In genomic region chr4:67035501-67035900, GRCh38 we compare ENCODE assay signal across 12 cellular contexts.
A peak's percentile ranks its signal among the peaks of the same experiment; 100 is the strongest.
DNase-seq lines count a peak whose midpoint lies in the region; ATAC-seq, FAIRE-seq and TF ChIP-seq lines count a peak whose summit lies in the region.
"Had no signal": no experiment of that assay in that cellular context is flagged by ENCODE, and none has a peak within 500 bp of the region (broad histone marks: within the 10 kb centered on the region; RNA-seq: fewer than 3 reads in every experiment).

No MANE protein-coding gene starts in this region.

- intact Hi-C loops in kidney (cut with DNase I) = no loop called here

- H3K4me1 ChIP-seq in adipocyte (ENCODE audit: control insufficient read depth, insufficient read depth, low read length) (peaks cover 4% of the 10 kb centered on the region), kidney (ENCODE audit: control insufficient read depth in 1 of 2, insufficient read depth in 1 of 2, low read depth in 1 of 2, low read length in 2 of 2) (no peaks in the 10 kb centered on the region)
- H3K4me1 ChIP-seq: BE2C had no signal

- H3K9me3 ChIP-seq in adipocyte (ENCODE audit: control insufficient read depth, low read length) (no peaks in the 10 kb centered on the region), kidney (ENCODE audit: control insufficient read depth in 1 of 2, low read length in 2 of 2) (peaks cover 0 to 2% of the 10 kb centered on the region in 2 donors)
- H3K9me3 ChIP-seq: BE2C had no signal

- no peak for FAIRE-seq in kidney (lab: Jason Lieb, UNC)
- FAIRE-seq: small intestine had no signal

- no peak overlapping the region for H3K27ac ChIP-seq in kidney (ENCODE audit: low read depth in 2 of 2, low read length in 2 of 2)

- H3K9ac ChIP-seq in adipocyte (ENCODE audit: low read length) (no peak overlapping the region), kidney (ENCODE audit: low read length in 2 of 2) (no peak overlapping the region)

- H3K27me3 ChIP-seq in adipocyte (replicated peaks; ENCODE audit: control insufficient read depth, insufficient read depth, low read length) = no peaks in the 10 kb centered on the region
- H3K27me3 ChIP-seq: BE2C had no signal

- DNase-seq in COLO829 (ENCODE audit: low spot score) = peak; percentile 83
- peak; percentile 94 for DNase-seq in M059J (ENCODE audit: low read depth)
- peak; percentile 51 for DNase-seq in adipocyte (ENCODE audit: low read depth)
- DNase-seq in kidney glomerular epithelial cell (lab: John Stamatoyannopoulos, UW) = peak; percentile 18
- no peak for DNase-seq in kidney
- DNase-seq in hepatic stellate cell (ENCODE audit: low spot score) = no peak
- DNase-seq: activated CD4-positive, alpha-beta T cell treated with anti-CD3 and anti-CD28 coated beads, Interleukin-2, amount 50 U/mL, for 4 hours; BE2C; H7; small intestine had no signal

- no peak overlapping the region for H3K4me3 ChIP-seq in adipocyte (ENCODE audit: low read length)
- H3K4me3 ChIP-seq in kidney (ENCODE audit: low read length in 2 of 2) = no peak overlapping the region

- ATAC-seq in HG03095 (IDR thresholded peaks at IDR 0.05; ENCODE audit: unreplicated experiment) (no peak), GM21619 (IDR thresholded peaks at IDR 0.05; ENCODE audit: unreplicated experiment) (no peak)

- no peak for TF ChIP-seq CTCF in kidney (IDR thresholded peaks at IDR 0.05; ENCODE audit: borderline replicate concordance, extremely low read depth, insufficient read depth)

- H3K36me3 ChIP-seq in adipocyte (ENCODE audit: control insufficient read depth, insufficient read depth, low read length, severe bottlenecking) = no peaks in the 10 kb centered on the region
- no peaks in the 10 kb centered on the region for H3K36me3 ChIP-seq in kidney (ENCODE audit: control insufficient read depth in 1 of 2, insufficient read depth in 2 of 2, low read length in 2 of 2)
- H3K36me3 ChIP-seq: BE2C had no signal

Comparison
In these comparisons a context has a peak if more than half of its experiments do, and no peak if none do; other contexts are left out.
1. DNase-seq: peak in COLO829 (single experiment), M059J (single experiment), adipocyte (single experiment) and kidney glomerular epithelial cell (single experiment); none in kidney (single experiment) and hepatic stellate cell (single experiment).